Comparison of ENCODE assay signal across 1 cellular context in genomic region chr1:1122981-1123480, GRCh38.
TF ChIP-seq lines count a peak whose summit lies in the region.

No MANE protein-coding gene starts in this region.

TF ChIP-seq in GM23338, 12 proteins besides CTCF, POLR2A, EP300 and RAD21 (continued from another document):
- TF ChIP-seq, protein P1, sequence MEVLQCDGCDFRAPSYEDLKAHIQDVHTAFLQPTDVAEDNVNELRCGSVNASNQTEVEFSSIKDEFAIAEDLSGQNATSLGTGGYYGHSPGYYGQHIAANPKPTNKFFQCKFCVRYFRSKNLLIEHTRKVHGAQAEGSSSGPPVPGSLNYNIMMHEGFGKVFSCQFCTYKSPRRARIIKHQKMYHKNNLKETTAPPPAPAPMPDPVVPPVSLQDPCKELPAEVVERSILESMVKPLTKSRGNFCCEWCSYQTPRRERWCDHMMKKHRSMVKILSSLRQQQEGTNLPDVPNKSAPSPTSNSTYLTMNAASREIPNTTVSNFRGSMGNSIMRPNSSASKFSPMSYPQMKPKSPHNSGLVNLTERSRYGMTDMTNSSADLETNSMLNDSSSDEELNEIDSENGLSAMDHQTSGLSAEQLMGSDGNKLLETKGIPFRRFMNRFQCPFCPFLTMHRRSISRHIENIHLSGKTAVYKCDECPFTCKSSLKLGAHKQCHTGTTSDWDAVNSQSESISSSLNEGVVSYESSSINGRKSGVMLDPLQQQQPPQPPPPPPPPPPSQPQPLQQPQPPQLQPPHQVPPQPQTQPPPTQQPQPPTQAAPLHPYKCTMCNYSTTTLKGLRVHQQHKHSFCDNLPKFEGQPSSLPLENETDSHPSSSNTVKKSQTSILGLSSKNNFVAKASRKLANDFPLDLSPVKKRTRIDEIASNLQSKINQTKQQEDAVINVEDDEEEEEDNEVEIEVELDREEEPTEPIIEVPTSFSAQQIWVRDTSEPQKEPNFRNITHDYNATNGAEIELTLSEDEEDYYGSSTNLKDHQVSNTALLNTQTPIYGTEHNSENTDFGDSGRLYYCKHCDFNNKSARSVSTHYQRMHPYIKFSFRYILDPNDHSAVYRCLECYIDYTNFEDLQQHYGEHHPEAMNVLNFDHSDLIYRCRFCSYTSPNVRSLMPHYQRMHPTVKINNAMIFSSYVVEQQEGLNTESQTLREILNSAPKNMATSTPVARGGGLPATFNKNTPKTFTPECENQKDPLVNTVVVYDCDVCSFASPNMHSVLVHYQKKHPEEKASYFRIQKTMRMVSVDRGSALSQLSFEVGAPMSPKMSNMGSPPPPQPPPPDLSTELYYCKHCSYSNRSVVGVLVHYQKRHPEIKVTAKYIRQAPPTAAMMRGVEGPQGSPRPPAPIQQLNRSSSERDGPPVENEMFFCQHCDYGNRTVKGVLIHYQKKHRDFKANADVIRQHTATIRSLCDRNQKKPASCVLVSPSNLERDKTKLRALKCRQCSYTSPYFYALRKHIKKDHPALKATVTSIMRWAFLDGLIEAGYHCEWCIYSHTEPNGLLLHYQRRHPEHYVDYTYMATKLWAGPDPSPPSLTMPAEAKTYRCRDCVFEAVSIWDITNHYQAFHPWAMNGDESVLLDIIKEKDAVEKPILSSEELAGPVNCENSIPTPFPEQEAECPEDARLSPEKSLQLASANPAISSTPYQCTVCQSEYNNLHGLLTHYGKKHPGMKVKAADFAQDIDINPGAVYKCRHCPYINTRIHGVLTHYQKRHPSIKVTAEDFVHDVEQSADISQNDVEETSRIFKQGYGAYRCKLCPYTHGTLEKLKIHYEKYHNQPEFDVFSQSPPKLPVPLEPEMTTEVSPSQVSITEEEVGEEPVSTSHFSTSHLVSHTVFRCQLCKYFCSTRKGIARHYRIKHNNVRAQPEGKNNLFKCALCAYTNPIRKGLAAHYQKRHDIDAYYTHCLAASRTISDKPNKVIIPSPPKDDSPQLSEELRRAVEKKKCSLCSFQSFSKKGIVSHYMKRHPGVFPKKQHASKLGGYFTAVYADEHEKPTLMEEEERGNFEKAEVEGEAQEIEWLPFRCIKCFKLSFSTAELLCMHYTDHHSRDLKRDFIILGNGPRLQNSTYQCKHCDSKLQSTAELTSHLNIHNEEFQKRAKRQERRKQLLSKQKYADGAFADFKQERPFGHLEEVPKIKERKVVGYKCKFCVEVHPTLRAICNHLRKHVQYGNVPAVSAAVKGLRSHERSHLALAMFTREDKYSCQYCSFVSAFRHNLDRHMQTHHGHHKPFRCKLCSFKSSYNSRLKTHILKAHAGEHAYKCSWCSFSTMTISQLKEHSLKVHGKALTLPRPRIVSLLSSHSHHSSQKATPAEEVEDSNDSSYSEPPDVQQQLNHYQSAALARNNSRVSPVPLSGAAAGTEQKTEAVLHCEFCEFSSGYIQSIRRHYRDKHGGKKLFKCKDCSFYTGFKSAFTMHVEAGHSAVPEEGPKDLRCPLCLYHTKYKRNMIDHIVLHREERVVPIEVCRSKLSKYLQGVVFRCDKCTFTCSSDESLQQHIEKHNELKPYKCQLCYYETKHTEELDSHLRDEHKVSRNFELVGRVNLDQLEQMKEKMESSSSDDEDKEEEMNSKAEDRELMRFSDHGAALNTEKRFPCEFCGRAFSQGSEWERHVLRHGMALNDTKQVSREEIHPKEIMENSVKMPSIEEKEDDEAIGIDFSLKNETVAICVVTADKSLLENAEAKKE (CRISPR knock-in tag; IDR thresholded peaks at IDR 0.05) = no peak
- TF ChIP-seq ZNF331 (CRISPR knock-in tag; IDR thresholded peaks at IDR 0.05; ENCODE audit: low read depth) (no peak), EZH2 (IDR thresholded peaks at IDR 0.05; ENCODE audit: low read depth, unreplicated experiment) (no peak)
- TF ChIP-seq, protein P2, sequence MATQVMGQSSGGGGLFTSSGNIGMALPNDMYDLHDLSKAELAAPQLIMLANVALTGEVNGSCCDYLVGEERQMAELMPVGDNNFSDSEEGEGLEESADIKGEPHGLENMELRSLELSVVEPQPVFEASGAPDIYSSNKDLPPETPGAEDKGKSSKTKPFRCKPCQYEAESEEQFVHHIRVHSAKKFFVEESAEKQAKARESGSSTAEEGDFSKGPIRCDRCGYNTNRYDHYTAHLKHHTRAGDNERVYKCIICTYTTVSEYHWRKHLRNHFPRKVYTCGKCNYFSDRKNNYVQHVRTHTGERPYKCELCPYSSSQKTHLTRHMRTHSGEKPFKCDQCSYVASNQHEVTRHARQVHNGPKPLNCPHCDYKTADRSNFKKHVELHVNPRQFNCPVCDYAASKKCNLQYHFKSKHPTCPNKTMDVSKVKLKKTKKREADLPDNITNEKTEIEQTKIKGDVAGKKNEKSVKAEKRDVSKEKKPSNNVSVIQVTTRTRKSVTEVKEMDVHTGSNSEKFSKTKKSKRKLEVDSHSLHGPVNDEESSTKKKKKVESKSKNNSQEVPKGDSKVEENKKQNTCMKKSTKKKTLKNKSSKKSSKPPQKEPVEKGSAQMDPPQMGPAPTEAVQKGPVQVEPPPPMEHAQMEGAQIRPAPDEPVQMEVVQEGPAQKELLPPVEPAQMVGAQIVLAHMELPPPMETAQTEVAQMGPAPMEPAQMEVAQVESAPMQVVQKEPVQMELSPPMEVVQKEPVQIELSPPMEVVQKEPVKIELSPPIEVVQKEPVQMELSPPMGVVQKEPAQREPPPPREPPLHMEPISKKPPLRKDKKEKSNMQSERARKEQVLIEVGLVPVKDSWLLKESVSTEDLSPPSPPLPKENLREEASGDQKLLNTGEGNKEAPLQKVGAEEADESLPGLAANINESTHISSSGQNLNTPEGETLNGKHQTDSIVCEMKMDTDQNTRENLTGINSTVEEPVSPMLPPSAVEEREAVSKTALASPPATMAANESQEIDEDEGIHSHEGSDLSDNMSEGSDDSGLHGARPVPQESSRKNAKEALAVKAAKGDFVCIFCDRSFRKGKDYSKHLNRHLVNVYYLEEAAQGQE (IDR thresholded peaks at IDR 0.05; ENCODE audit: unreplicated experiment) = no peak
